1 cellular context compared by ENCODE assay signal in genomic region chr11:121928597-121929580, GRCh38.
A peak's percentile ranks its signal among the peaks of the same experiment; 100 is the strongest.
TF ChIP-seq lines count a peak whose summit lies in the region.

No MANE protein-coding gene starts in this region.

TF ChIP-seq in HepG2, 621 proteins besides CTCF, POLR2A, EP300 and RAD21 (continued from another document and continues in another):
- TF ChIP-seq, protein P1, sequence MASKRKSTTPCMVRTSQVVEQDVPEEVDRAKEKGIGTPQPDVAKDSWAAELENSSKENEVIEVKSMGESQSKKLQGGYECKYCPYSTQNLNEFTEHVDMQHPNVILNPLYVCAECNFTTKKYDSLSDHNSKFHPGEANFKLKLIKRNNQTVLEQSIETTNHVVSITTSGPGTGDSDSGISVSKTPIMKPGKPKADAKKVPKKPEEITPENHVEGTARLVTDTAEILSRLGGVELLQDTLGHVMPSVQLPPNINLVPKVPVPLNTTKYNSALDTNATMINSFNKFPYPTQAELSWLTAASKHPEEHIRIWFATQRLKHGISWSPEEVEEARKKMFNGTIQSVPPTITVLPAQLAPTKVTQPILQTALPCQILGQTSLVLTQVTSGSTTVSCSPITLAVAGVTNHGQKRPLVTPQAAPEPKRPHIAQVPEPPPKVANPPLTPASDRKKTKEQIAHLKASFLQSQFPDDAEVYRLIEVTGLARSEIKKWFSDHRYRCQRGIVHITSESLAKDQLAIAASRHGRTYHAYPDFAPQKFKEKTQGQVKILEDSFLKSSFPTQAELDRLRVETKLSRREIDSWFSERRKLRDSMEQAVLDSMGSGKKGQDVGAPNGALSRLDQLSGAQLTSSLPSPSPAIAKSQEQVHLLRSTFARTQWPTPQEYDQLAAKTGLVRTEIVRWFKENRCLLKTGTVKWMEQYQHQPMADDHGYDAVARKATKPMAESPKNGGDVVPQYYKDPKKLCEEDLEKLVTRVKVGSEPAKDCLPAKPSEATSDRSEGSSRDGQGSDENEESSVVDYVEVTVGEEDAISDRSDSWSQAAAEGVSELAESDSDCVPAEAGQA (IDR thresholded peaks at IDR 0.05; ENCODE audit: low read depth) = no peak
- TF ChIP-seq, protein P1 (CRISPR knock-in tag; IDR thresholded peaks at IDR 0.05; ENCODE audit: borderline replicate concordance) = no peak
- TF ChIP-seq PLRG1 (conservative IDR thresholded peaks at IDR 0.05) (no peak), SP140L (CRISPR knock-in tag; IDR thresholded peaks at IDR 0.05; ENCODE audit: borderline replicate concordance) (no peak), ZNF652 (CRISPR knock-in tag; IDR thresholded peaks at IDR 0.05; ENCODE audit: borderline replicate concordance, low read depth) (peak; percentile 46; the same call in 1 of the 2 replicates), SALL2 (CRISPR knock-in tag; IDR thresholded peaks at IDR 0.05) (no peak), ZNF619 (CRISPR knock-in tag; IDR thresholded peaks at IDR 0.05) (no peak), MXI1 (IDR thresholded peaks at IDR 0.05; ENCODE audit: borderline replicate concordance, low read depth, low read length) (no peak), TEAD3 (CRISPR knock-in tag; optimal IDR thresholded peaks at IDR 0.05; ENCODE audit: borderline replicate concordance) (peak; percentile 29), FOXK2 (IDR thresholded peaks at IDR 0.05) (no peak), SIX4 (CRISPR knock-in tag; IDR thresholded peaks at IDR 0.05) (no peak), TEAD2 (CRISPR knock-in tag; IDR thresholded peaks at IDR 0.05) (no peak), REPIN1 (CRISPR knock-in tag; IDR thresholded peaks at IDR 0.05; ENCODE audit: borderline replicate concordance, low read depth) (no peak), REXO4 (CRISPR knock-in tag; IDR thresholded peaks at IDR 0.05; ENCODE audit: borderline replicate concordance) (no peak), FOSL2 (CRISPR knock-in tag; IDR thresholded peaks at IDR 0.05) (peak; percentile 46; the same call in 1 of the 2 replicates), ADNP (CRISPR knock-in tag; IDR thresholded peaks at IDR 0.05) (no peak), ZNF766 (CRISPR knock-in tag; IDR thresholded peaks at IDR 0.05; ENCODE audit: borderline replicate concordance) (no peak), YY1 (IDR thresholded peaks at IDR 0.05; ENCODE audit: insufficient read depth, insufficient replicate concordance, low read depth, low read length) (no peak), MAX (IDR thresholded peaks at IDR 0.05) (no peak), ZNF274 (CRISPR knock-in tag; IDR thresholded peaks at IDR 0.05) (no peak), HBP1 (CRISPR knock-in tag; IDR thresholded peaks at IDR 0.05; ENCODE audit: low read depth) (no peak), ZNF446 (CRISPR knock-in tag; IDR thresholded peaks at IDR 0.05) (no peak), ZNF749 (CRISPR knock-in tag; IDR thresholded peaks at IDR 0.05; ENCODE audit: borderline replicate concordance) (no peak), RFX1 (IDR thresholded peaks at IDR 0.05) (no peak), KMT2A (CRISPR knock-in tag; IDR thresholded peaks at IDR 0.05) (no peak), HOXA9 (CRISPR knock-in tag; IDR thresholded peaks at IDR 0.05; ENCODE audit: borderline replicate concordance) (no peak), ZBTB20 (CRISPR knock-in tag; IDR thresholded peaks at IDR 0.05; ENCODE audit: borderline replicate concordance, low read depth) (no peak), ZSCAN25 (CRISPR knock-in tag; IDR thresholded peaks at IDR 0.05) (no peak), EEA1 (CRISPR knock-in tag; IDR thresholded peaks at IDR 0.05; ENCODE audit: borderline replicate concordance) (no peak), RARA (CRISPR knock-in tag; IDR thresholded peaks at IDR 0.05) (peak; percentile 95), PCBP1 (IDR thresholded peaks at IDR 0.05; ENCODE audit: borderline replicate concordance, low read depth, low read length) (0 out of 2 replicates have a peak, but pooled peaks have one; percentile 47), ZMYM3 (CRISPR knock-in tag; IDR thresholded peaks at IDR 0.05) (no peak), HIVEP1 (CRISPR knock-in tag; IDR thresholded peaks at IDR 0.05) (no peak), MEIS2 (CRISPR knock-in tag; IDR thresholded peaks at IDR 0.05) (no peak), ZNF841 (CRISPR knock-in tag; IDR thresholded peaks at IDR 0.05; ENCODE audit: borderline replicate concordance) (no peak)
- TF ChIP-seq, protein P2, sequence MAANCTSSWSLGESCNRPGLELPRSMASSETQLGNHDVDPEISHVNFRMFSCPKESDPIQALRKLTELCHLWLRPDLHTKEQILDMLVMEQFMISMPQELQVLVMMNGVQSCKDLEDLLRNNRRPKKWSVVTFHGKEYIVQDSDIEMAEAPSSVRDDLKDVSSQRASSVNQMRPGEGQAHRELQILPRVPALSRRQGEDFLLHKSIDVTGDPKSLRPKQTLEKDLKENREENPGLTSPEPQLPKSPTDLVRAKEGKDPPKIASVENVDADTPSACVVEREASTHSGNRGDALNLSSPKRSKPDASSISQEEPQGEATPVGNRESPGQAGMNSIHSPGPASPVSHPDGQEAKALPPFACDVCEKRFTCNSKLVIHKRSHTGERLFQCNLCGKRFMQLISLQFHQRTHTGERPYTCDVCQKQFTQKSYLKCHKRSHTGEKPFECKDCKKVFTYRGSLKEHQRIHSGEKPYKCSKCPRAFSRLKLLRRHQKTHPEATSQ (CRISPR knock-in tag; IDR thresholded peaks at IDR 0.05; ENCODE audit: borderline replicate concordance) = no peak
- TF ChIP-seq, protein P3, sequence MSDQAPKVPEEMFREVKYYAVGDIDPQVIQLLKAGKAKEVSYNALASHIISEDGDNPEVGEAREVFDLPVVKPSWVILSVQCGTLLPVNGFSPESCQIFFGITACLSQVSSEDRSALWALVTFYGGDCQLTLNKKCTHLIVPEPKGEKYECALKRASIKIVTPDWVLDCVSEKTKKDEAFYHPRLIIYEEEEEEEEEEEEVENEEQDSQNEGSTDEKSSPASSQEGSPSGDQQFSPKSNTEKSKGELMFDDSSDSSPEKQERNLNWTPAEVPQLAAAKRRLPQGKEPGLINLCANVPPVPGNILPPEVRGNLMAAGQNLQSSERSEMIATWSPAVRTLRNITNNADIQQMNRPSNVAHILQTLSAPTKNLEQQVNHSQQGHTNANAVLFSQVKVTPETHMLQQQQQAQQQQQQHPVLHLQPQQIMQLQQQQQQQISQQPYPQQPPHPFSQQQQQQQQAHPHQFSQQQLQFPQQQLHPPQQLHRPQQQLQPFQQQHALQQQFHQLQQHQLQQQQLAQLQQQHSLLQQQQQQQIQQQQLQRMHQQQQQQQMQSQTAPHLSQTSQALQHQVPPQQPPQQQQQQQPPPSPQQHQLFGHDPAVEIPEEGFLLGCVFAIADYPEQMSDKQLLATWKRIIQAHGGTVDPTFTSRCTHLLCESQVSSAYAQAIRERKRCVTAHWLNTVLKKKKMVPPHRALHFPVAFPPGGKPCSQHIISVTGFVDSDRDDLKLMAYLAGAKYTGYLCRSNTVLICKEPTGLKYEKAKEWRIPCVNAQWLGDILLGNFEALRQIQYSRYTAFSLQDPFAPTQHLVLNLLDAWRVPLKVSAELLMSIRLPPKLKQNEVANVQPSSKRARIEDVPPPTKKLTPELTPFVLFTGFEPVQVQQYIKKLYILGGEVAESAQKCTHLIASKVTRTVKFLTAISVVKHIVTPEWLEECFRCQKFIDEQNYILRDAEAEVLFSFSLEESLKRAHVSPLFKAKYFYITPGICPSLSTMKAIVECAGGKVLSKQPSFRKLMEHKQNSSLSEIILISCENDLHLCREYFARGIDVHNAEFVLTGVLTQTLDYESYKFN (CRISPR knock-in tag; conservative IDR thresholded peaks at IDR 0.05) = peak; percentile 81
- TF ChIP-seq, protein P4, sequence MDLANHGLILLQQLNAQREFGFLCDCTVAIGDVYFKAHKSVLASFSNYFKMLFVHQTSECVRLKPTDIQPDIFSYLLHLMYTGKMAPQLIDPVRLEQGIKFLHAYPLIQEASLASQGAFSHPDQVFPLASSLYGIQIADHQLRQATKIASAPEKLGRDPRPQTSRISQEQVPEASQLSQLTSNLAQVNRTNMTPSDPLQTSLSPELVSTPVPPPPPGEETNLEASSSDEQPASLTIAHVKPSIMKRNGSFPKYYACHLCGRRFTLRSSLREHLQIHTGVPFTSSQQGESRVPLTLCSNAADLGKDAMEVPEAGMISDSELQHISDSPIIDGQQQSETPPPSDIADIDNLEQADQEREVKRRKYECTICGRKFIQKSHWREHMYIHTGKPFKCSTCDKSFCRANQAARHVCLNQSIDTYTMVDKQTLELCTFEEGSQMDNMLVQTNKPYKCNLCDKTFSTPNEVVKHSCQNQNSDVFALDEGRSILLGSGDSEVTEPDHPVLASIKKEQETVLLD (CRISPR knock-in tag; IDR thresholded peaks at IDR 0.05; ENCODE audit: low read depth) = no peak
- TF ChIP-seq, protein P5, sequence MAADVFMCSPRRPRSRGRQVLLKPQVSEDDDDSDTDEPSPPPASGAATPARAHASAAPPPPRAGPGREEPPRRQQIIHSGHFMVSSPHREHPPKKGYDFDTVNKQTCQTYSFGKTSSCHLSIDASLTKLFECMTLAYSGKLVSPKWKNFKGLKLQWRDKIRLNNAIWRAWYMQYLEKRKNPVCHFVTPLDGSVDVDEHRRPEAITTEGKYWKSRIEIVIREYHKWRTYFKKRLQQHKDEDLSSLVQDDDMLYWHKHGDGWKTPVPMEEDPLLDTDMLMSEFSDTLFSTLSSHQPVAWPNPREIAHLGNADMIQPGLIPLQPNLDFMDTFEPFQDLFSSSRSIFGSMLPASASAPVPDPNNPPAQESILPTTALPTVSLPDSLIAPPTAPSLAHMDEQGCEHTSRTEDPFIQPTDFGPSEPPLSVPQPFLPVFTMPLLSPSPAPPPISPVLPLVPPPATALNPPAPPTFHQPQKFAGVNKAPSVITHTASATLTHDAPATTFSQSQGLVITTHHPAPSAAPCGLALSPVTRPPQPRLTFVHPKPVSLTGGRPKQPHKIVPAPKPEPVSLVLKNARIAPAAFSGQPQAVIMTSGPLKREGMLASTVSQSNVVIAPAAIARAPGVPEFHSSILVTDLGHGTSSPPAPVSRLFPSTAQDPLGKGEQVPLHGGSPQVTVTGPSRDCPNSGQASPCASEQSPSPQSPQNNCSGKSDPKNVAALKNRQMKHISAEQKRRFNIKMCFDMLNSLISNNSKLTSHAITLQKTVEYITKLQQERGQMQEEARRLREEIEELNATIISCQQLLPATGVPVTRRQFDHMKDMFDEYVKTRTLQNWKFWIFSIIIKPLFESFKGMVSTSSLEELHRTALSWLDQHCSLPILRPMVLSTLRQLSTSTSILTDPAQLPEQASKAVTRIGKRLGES (CRISPR knock-in tag; IDR thresholded peaks at IDR 0.05; ENCODE audit: borderline replicate concordance) = no peak
- TF ChIP-seq, protein P6, sequence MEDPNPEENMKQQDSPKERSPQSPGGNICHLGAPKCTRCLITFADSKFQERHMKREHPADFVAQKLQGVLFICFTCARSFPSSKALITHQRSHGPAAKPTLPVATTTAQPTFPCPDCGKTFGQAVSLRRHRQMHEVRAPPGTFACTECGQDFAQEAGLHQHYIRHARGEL (CRISPR knock-in tag; IDR thresholded peaks at IDR 0.05) = no peak
- TF ChIP-seq, protein P7, sequence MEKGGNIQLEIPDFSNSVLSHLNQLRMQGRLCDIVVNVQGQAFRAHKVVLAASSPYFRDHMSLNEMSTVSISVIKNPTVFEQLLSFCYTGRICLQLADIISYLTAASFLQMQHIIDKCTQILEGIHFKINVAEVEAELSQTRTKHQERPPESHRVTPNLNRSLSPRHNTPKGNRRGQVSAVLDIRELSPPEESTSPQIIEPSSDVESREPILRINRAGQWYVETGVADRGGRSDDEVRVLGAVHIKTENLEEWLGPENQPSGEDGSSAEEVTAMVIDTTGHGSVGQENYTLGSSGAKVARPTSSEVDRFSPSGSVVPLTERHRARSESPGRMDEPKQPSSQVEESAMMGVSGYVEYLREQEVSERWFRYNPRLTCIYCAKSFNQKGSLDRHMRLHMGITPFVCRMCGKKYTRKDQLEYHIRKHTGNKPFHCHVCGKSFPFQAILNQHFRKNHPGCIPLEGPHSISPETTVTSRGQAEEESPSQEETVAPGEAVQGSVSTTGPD (CRISPR knock-in tag; IDR thresholded peaks at IDR 0.05) = no peak
- TF ChIP-seq, protein P8, sequence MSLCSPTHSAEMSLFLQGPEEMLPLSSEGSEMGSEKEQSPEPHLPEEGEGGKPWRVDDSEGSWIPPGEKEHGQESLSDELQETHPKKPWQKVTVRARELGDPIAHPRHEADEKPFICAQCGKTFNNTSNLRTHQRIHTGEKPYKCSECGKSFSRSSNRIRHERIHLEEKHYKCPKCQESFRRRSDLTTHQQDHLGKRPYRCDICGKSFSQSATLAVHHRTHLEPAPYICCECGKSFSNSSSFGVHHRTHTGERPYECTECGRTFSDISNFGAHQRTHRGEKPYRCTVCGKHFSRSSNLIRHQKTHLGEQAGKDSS (CRISPR knock-in tag; IDR thresholded peaks at IDR 0.05; ENCODE audit: borderline replicate concordance, low read depth) = no peak
